Comparison of ENCODE assay signal across 31 cellular contexts in the genomic region with DNA sequence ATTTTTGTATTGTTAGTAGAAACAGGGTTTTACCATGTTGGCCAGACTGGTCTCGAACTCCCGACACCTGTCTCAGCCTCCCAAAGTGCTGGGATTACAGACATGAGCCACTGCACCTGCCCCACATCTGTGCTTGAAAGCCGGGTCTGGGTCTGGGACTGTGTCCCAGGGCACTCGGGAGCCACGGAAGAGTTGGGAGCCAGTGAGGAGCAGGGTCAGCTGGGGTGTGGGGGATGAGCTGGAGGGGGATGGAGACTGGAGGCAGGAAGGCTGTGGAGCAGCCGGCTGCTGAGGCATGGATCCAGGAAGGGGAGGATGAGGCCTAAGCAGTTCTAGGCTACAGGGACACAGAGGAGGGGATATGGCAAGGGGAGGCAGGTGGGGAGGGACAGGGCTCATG. TPM values are rescaled to one million over a fixed set of nuclear protein-coding genes. Genes with fewer than 3 reads are reported as not detected.
DNase-seq lines count a peak whose midpoint lies in the region; ATAC-seq, FAIRE-seq and TF ChIP-seq lines count a peak whose summit lies in the region.
"Had no signal": no experiment of that assay in that cellular context is flagged by ENCODE, and none has a peak within 500 bp of the region (broad histone marks: within the 10 kb centered on the region; RNA-seq: fewer than 3 reads in every experiment).

No MANE protein-coding gene starts in this region.

- H3K36me3 ChIP-seq in DOHH2 (ENCODE audit: control insufficient read depth, low read length) = no peaks in the 10 kb centered on the region
- no peaks in the 10 kb centered on the region for H3K36me3 ChIP-seq in osteoblast (ENCODE audit: insufficient read depth, low read length)
- H3K36me3 ChIP-seq: gastroesophageal sphincter had no signal

- H3K27me3 Mint-ChIP-seq in activated naive CD4-positive, alpha-beta T cell treated with anti-CD3 and anti-CD28 coated beads for 36 hours (ENCODE audit: low read depth) = no peaks in the 10 kb centered on the region
- no peaks in the 10 kb centered on the region for H3K27me3 Mint-ChIP-seq in activated CD8-positive, alpha-beta T cell treated with anti-CD3 and anti-CD28 coated beads, Interleukin-2, amount 10 ng/mL, durations not matched to agents 7 days and 5 days (ENCODE audit: low read depth)

- H3K4me3 ChIP-seq in DOHH2 (ENCODE audit: low read length) (peak overlapping the region; percentile 61), osteoblast (ENCODE audit: insufficient read depth, low read length) (no peak overlapping the region)
- H3K4me3 ChIP-seq: gastroesophageal sphincter, GM23338, mucosa of descending colon had no signal

- CTCF ChIA-PET in activated naive CD4-positive, alpha-beta T cell treated with anti-CD3 and anti-CD28 coated beads for 36 hours (lab: Charles Lee) = interaction anchor here (0.7 to 1.2 kb wide), 2 partner anchors 12 to 13 kb away, joined by 3 to 6 read pairs; no protein-coding TSS in a partner anchor
- CTCF ChIA-PET in activated CD8-positive, alpha-beta T cell treated with anti-CD3 and anti-CD28 coated beads, Interleukin-2, amount 10 ng/mL, durations not matched to agents 7 days and 5 days (lab: Charles Lee) = interaction anchor here (0.7 to 2.9 kb wide), 2 partner anchors 12 to 13 kb away, joined by 3 to 14 read pairs; no protein-coding TSS in a partner anchor

- H3K4me1 Mint-ChIP-seq in activated naive CD4-positive, alpha-beta T cell treated with anti-CD3 and anti-CD28 coated beads for 36 hours (ENCODE audit: low read depth) = no peaks in the 10 kb centered on the region
- peaks cover 10% of the 10 kb centered on the region for H3K4me1 Mint-ChIP-seq in activated CD8-positive, alpha-beta T cell treated with anti-CD3 and anti-CD28 coated beads, Interleukin-2, amount 10 ng/mL, durations not matched to agents 7 days and 5 days (ENCODE audit: low read depth)
- H3K4me1 Mint-ChIP-seq: GM23338, nephron had no signal

- H3K27ac Mint-ChIP-seq in activated naive CD4-positive, alpha-beta T cell treated with anti-CD3 and anti-CD28 coated beads for 36 hours = no peak overlapping the region
- H3K27ac Mint-ChIP-seq in activated CD8-positive, alpha-beta T cell treated with anti-CD3 and anti-CD28 coated beads, Interleukin-2, amount 10 ng/mL, durations not matched to agents 7 days and 5 days = peak overlapping the region; percentile 84
- H3K27ac Mint-ChIP-seq: GM23338 had no signal

- H3K27ac ChIP-seq in DOHH2 (ENCODE audit: low read depth, low read length) (no peak overlapping the region), osteoblast (ENCODE audit: low read depth, low read length) (no peak overlapping the region)
- H3K27ac ChIP-seq: C4-2B, gastroesophageal sphincter, HL-60, parathyroid adenoma, RWPE1 had no signal

- H3K9me3 ChIP-seq in DOHH2 (ENCODE audit: control insufficient read depth, insufficient read depth, low read length) = no peaks in the 10 kb centered on the region
- no peaks in the 10 kb centered on the region for H3K9me3 ChIP-seq in osteoblast (ENCODE audit: low read depth, low read length)
- H3K9me3 ChIP-seq: gastroesophageal sphincter, mucosa of descending colon had no signal

- no peak for ATAC-seq in activated CD8-positive, alpha-beta T cell treated with anti-CD3 and anti-CD28 coated beads, Interleukin-2, amount 10 ng/mL, durations not matched to agents 7 days and 5 days
- ATAC-seq in GM21717 (IDR thresholded peaks at IDR 0.05; ENCODE audit: unreplicated experiment) = no peak
- ATAC-seq: gastroesophageal sphincter, GM23338, left cardiac atrium, mucosa of descending colon had no signal

- intact Hi-C loops in activated naive CD4-positive, alpha-beta T cell treated with anti-CD3 and anti-CD28 coated beads for 36 hours (cut with micrococcal nuclease) = no loop called here

- no peaks in the 10 kb centered on the region for H3K9me2 ChIP-seq in DOHH2 (replicated peaks; ENCODE audit: control insufficient read depth, low read length)

- H3K36me3 Mint-ChIP-seq in activated naive CD4-positive, alpha-beta T cell treated with anti-CD3 and anti-CD28 coated beads for 36 hours (ENCODE audit: low read depth) = no peaks in the 10 kb centered on the region
- no peaks in the 10 kb centered on the region for H3K36me3 Mint-ChIP-seq in activated CD8-positive, alpha-beta T cell treated with anti-CD3 and anti-CD28 coated beads, Interleukin-2, amount 10 ng/mL, durations not matched to agents 7 days and 5 days (ENCODE audit: low read depth)

- H4K20me1 ChIP-seq in DOHH2 (ENCODE audit: control insufficient read depth, insufficient read depth, low read depth, low read length) (no peaks in the 10 kb centered on the region), osteoblast (ENCODE audit: insufficient read depth, low read length) (no peaks in the 10 kb centered on the region)

- no peaks in the 10 kb centered on the region for H3F3A ChIP-seq in DOHH2 (ENCODE audit: control insufficient read depth, insufficient read depth)

- H3K9me3 Mint-ChIP-seq in activated naive CD4-positive, alpha-beta T cell treated with anti-CD3 and anti-CD28 coated beads for 36 hours = no peaks in the 10 kb centered on the region
- no peaks in the 10 kb centered on the region for H3K9me3 Mint-ChIP-seq in activated CD8-positive, alpha-beta T cell treated with anti-CD3 and anti-CD28 coated beads, Interleukin-2, amount 10 ng/mL, durations not matched to agents 7 days and 5 days (ENCODE audit: insufficient read depth)
- H3K9me3 Mint-ChIP-seq: GM23338, nephron had no signal

- H3K79me2 ChIP-seq in DOHH2 (ENCODE audit: control insufficient read depth, low read length) (no peaks in the 10 kb centered on the region), osteoblast (ENCODE audit: insufficient read depth, low read length) (no peaks in the 10 kb centered on the region)
- H3K79me2 ChIP-seq: parathyroid adenoma had no signal

- H3K4me2 ChIP-seq in DOHH2 (ENCODE audit: low read length) (peak overlapping the region; percentile 64; the same call in 1 of the 2 replicates), osteoblast (ENCODE audit: insufficient read depth, low read length) (no peak overlapping the region)
- H3K4me2 ChIP-seq: GM23338 had no signal

- FAIRE-seq in RCC 7860 (lab: Jason Lieb, UNC) = no peak
- FAIRE-seq: small intestine had no signal

- H3K27me3 ChIP-seq in DOHH2 (ENCODE audit: control insufficient read depth, low read length) (no peaks in the 10 kb centered on the region), osteoblast (ENCODE audit: insufficient read depth, low read length) (no peaks in the 10 kb centered on the region)

- H3K4me1 ChIP-seq in DOHH2 (ENCODE audit: control insufficient read depth, low read length) (peaks cover 16% of the 10 kb centered on the region), osteoblast (ENCODE audit: insufficient read depth, low read length) (no peaks in the 10 kb centered on the region)
- H3K4me1 ChIP-seq: gastroesophageal sphincter, parathyroid adenoma had no signal

- POLR2A ChIA-PET in activated CD8-positive, alpha-beta T cell treated with anti-CD3 and anti-CD28 coated beads, Interleukin-2, amount 10 ng/mL, durations not matched to agents 7 days and 5 days (lab: Charles Lee) = no interaction called here

- H2AFZ ChIP-seq in osteoblast (ENCODE audit: low read length) = no peak overlapping the region
- H2AFZ ChIP-seq: GM23338, parathyroid adenoma had no signal

- DNase-seq in activated naive CD4-positive, alpha-beta T cell treated with anti-CD3 and anti-CD28 coated beads for 36 hours = no peak
- no peak for DNase-seq in activated naive CD4-positive, alpha-beta T cell treated with Interleukin-2 at 50 U/mL for 16 hours
- DNase-seq in activated CD8-positive, alpha-beta T cell treated with anti-CD3 and anti-CD28 coated beads, Interleukin-2, amount 10 ng/mL, durations not matched to agents 7 days and 5 days = no peak
- DNase-seq in osteoblast (ENCODE audit: insufficient read length, low spot score, missing footprints) (peak; percentile 49), RCC 7860 (ENCODE audit: low spot score) (no peak)
- DNase-seq: activated CD4-positive, alpha-beta T cell treated with anti-CD3 and anti-CD28 coated beads for 48 hours; caudate nucleus; dermis blood vessel endothelial cell; hippocampal formation; left cardiac atrium; mucosa of descending colon; NCI-H1436; NCI-H2081 treated with DMSO at 0.1 percent for 48 hours; NCI-H82; small intestine; stimulated activated CD4-positive, alpha-beta T cell treated with anti-CD3 and anti-CD28 coated beads, Interleukin-1b, Interleukin-23, amount 100 ng/mL, for 48 hours; trophoblast cell had no signal

- TF ChIP-seq CTCF in DOHH2 (IDR thresholded peaks at IDR 0.05; ENCODE audit: low read depth, low read length, poor library complexity, severe bottlenecking) = no peak
- TF ChIP-seq CTCF in osteoblast (IDR thresholded peaks at IDR 0.05; ENCODE audit: extremely low read depth, low read depth, low read length) = no peak

- peak overlapping the region; percentile 24 for H3K4me3 Mint-ChIP-seq in activated naive CD4-positive, alpha-beta T cell treated with anti-CD3 and anti-CD28 coated beads for 36 hours
- H3K4me3 Mint-ChIP-seq in activated CD8-positive, alpha-beta T cell treated with anti-CD3 and anti-CD28 coated beads, Interleukin-2, amount 10 ng/mL, durations not matched to agents 7 days and 5 days = peak overlapping the region; percentile 67
- H3K4me3 Mint-ChIP-seq: GM23338, nephron had no signal

RNA-seq across cellular contexts. Expression of a gene that starts 10.7 kb away (rescaled TPM):
- not detected for total RNA-seq in activated naive CD4-positive, alpha-beta T cell treated with anti-CD3 and anti-CD28 coated beads for 36 hours
- not detected for total RNA-seq in activated CD8-positive, alpha-beta T cell treated with anti-CD3 and anti-CD28 coated beads, Interleukin-2, amount 10 ng/mL, durations not matched to agents 7 days and 5 days
- not detected in 2 replicates for total RNA-seq in osteoblast
- total RNA-seq: dermis blood vessel endothelial cell; fibroblast of lung; gastroesophageal sphincter; GM23338; left cardiac atrium; lung microvascular endothelial cell; mucosa of descending colon; SK-MEL-5; subcutaneous adipose tissue; T-helper 1 cell treated with Interleukin-12 subunit alpha and Interleukin-12 subunit beta and Interleukin-4 antibody, amounts not matched to agents 30 ng/mL and 1 ng/mL, for 36 hours had no signal

RNA-seq across cellular contexts. Expression of a gene that starts 19.0 kb away (rescaled TPM):
- 1 to 10 TPM; 2.0 TPM for total RNA-seq in activated naive CD4-positive, alpha-beta T cell treated with anti-CD3 and anti-CD28 coated beads for 36 hours
- 1 to 10 TPM; 1.7 to 2.3 TPM for total RNA-seq in activated CD8-positive, alpha-beta T cell treated with anti-CD3 and anti-CD28 coated beads, Interleukin-2, amount 10 ng/mL, durations not matched to agents 7 days and 5 days
- 0.29 TPM in 1 of 2 replicates, not detected in the other for total RNA-seq in osteoblast
- total RNA-seq: dermis blood vessel endothelial cell, subcutaneous adipose tissue had no signal

RNA-seq across cellular contexts. Expression of a gene that starts 23.1 kb away (rescaled TPM):
- 1,000 to 10,000 TPM; 2,373 to 2,473 TPM for total RNA-seq in activated naive CD4-positive, alpha-beta T cell treated with anti-CD3 and anti-CD28 coated beads for 36 hours
- 1,000 to 10,000 TPM; 1,371 to 1,433 TPM for total RNA-seq in activated CD8-positive, alpha-beta T cell treated with anti-CD3 and anti-CD28 coated beads, Interleukin-2, amount 10 ng/mL, durations not matched to agents 7 days and 5 days
- 1,357 and 1,526 TPM in 2 replicates for total RNA-seq in osteoblast

RNA-seq across cellular contexts. Expression of a gene that starts 23.5 kb away (rescaled TPM):
- 10 to 100 TPM; 20.1 to 20.6 TPM for total RNA-seq in activated naive CD4-positive, alpha-beta T cell treated with anti-CD3 and anti-CD28 coated beads for 36 hours
- total RNA-seq in activated CD8-positive, alpha-beta T cell treated with anti-CD3 and anti-CD28 coated beads, Interleukin-2, amount 10 ng/mL, durations not matched to agents 7 days and 5 days = 10 to 100 TPM; 33.0 to 33.1 TPM
- 13.0 and 13.3 TPM in 2 replicates for total RNA-seq in osteoblast

RNA-seq across cellular contexts. Expression of a gene that starts 41.3 kb away (rescaled TPM):
- 1 to 10 TPM; 7.8 to 9.7 TPM for total RNA-seq in activated naive CD4-positive, alpha-beta T cell treated with anti-CD3 and anti-CD28 coated beads for 36 hours
- total RNA-seq in activated CD8-positive, alpha-beta T cell treated with anti-CD3 and anti-CD28 coated beads, Interleukin-2, amount 10 ng/mL, durations not matched to agents 7 days and 5 days = 10 to 100 TPM; 17.3 to 18.3 TPM
- 14.5 and 18.3 TPM in 2 replicates for total RNA-seq in osteoblast
